ENCODE assay signal across 1 cellular context in genomic region chr16:50121721-50122445, GRCh38.
A peak's percentile ranks its signal among the peaks of the same experiment; 100 is the strongest.
TF ChIP-seq lines count a peak whose summit lies in the region.

No MANE protein-coding gene starts in this region.

TF ChIP-seq in GM12878, 131 proteins besides CTCF, POLR2A, EP300 and RAD21 (continued from another document and continues in another):
- TF ChIP-seq REST (IDR thresholded peaks at IDR 0.05; ENCODE audit: low read depth, low read length) (no peak), MXI1 (IDR thresholded peaks at IDR 0.05; ENCODE audit: low read depth, low read length) (no peak), YBX1 (IDR thresholded peaks at IDR 0.05) (no peak), ATF2 (IDR thresholded peaks at IDR 0.05; ENCODE audit: low read length) (peak; percentile 76; the same call in 1 of the 2 replicates), HDAC6 (IDR thresholded peaks at IDR 0.05; ENCODE audit: unreplicated experiment) (no peak), PML (IDR thresholded peaks at IDR 0.05; ENCODE audit: low read length) (no peak), ZNF207 (IDR thresholded peaks at IDR 0.05; ENCODE audit: borderline replicate concordance) (no peak), SREBF2 (IDR thresholded peaks at IDR 0.05; ENCODE audit: low read length) (no peak), FOXK2 (IDR thresholded peaks at IDR 0.05) (0 out of 2 replicates have a peak, but pooled peaks have one; percentile 6), IRF3 (IDR thresholded peaks at IDR 0.05) (no peak), BMI1 (IDR thresholded peaks at IDR 0.05; ENCODE audit: borderline replicate concordance) (no peak), RUNX3 (IDR thresholded peaks at IDR 0.05; ENCODE audit: low read length) (peak; percentile 95), NR2C2 (IDR thresholded peaks at IDR 0.05; ENCODE audit: borderline replicate concordance, control insufficient read depth, insufficient read length, low read depth) (no peak), EGR1 (IDR thresholded peaks at IDR 0.05; ENCODE audit: borderline replicate concordance in 1 of 2, low read depth in 2 of 2, low read length in 2 of 2) (no peak), SUZ12 (IDR thresholded peaks at IDR 0.05; ENCODE audit: unreplicated experiment) (no peak), SMAD5 (IDR thresholded peaks at IDR 0.05; ENCODE audit: low read depth) (no peak), ZSCAN29 (IDR thresholded peaks at IDR 0.05) (no peak), ATF3 (IDR thresholded peaks at IDR 0.05; ENCODE audit: borderline replicate concordance, extremely low read depth, low read depth, low read length) (no peak), HSF1 (IDR thresholded peaks at IDR 0.05; ENCODE audit: low read depth, low read length) (no peak), CREB1 (IDR thresholded peaks at IDR 0.05; ENCODE audit: low read depth) (peak; percentile 17; the same call in 1 of the 2 replicates), NR2F1 (conservative IDR thresholded peaks at IDR 0.05) (peak; percentile 69), CBFB (IDR thresholded peaks at IDR 0.05; ENCODE audit: low read depth) (peak; percentile 72; the same call in 1 of the 2 replicates), IKZF2 (IDR thresholded peaks at IDR 0.05) (peak; percentile 82 to 86), CHD4 (IDR thresholded peaks at IDR 0.05) (no peak), EED (IDR thresholded peaks at IDR 0.05; ENCODE audit: low read depth) (peak; percentile 82), DPF2 (IDR thresholded peaks at IDR 0.05) (peak; percentile 70; the same call in 1 of the 2 replicates), ZBTB40 (IDR thresholded peaks at IDR 0.05; ENCODE audit: borderline replicate concordance) (no peak), BRCA1 (IDR thresholded peaks at IDR 0.05; ENCODE audit: low read depth, low read length) (no peak), PRDM15 (CRISPR knock-in tag; IDR thresholded peaks at IDR 0.05) (no peak), EZH2 (IDR thresholded peaks at IDR 0.05; ENCODE audit: borderline replicate concordance, control insufficient read depth, low read depth, low read length) (no peak), YY1 (IDR thresholded peaks at IDR 0.05; ENCODE audit: low read depth, low read length) (no peak), PAX5 (IDR thresholded peaks at IDR 0.05; ENCODE audit: borderline replicate concordance, low read depth, low read length) (0 out of 2 replicates have a peak, but pooled peaks have one; percentile 15), STAT1 (conservative IDR thresholded peaks at IDR 0.05) (no peak), POLR2AphosphoS2 (IDR thresholded peaks at IDR 0.05; ENCODE audit: low read depth, low read length) (no peak), CREM (IDR thresholded peaks at IDR 0.05; ENCODE audit: low read depth) (peak; percentile 63; the same call in 1 of the 2 replicates), GATAD2B (conservative IDR thresholded peaks at IDR 0.05; ENCODE audit: low read depth) (no peak), PBX3 (IDR thresholded peaks at IDR 0.05; ENCODE audit: insufficient replicate concordance, low read depth, low read length) (no peak), SP1 (IDR thresholded peaks at IDR 0.05; ENCODE audit: low read depth, low read length) (peak; percentile 43), CBX3 (IDR thresholded peaks at IDR 0.05; ENCODE audit: borderline replicate concordance, low read depth) (no peak), NFYA (IDR thresholded peaks at IDR 0.05; ENCODE audit: borderline replicate concordance, low read depth, low read length) (no peak), RELA (IDR thresholded peaks at IDR 0.05; ENCODE audit: borderline replicate concordance, partially characterized antibody) (no peak), IRF5 (IDR thresholded peaks at IDR 0.05; ENCODE audit: borderline replicate concordance) (no peak), JUNB (IDR thresholded peaks at IDR 0.05) (peak; percentile 36; the same call in 1 of the 2 replicates), MTA3 (IDR thresholded peaks at IDR 0.05; ENCODE audit: borderline replicate concordance, low read length) (0 out of 2 replicates have a peak, but pooled peaks have one; percentile 34), ZNF384 (IDR thresholded peaks at IDR 0.05; ENCODE audit: borderline replicate concordance, low read depth, low read length) (no peak), MTA2 (IDR thresholded peaks at IDR 0.05; ENCODE audit: low read depth) (peak; percentile 80), TARDBP (IDR thresholded peaks at IDR 0.05; ENCODE audit: borderline replicate concordance) (no peak), KDM1A (IDR thresholded peaks at IDR 0.05; ENCODE audit: borderline replicate concordance) (no peak), SIX5 (IDR thresholded peaks at IDR 0.05; ENCODE audit: low read depth, low read length, severe bottlenecking) (no peak), JUND (IDR thresholded peaks at IDR 0.05; ENCODE audit: low read depth, low read length) (0 out of 2 replicates have a peak, but pooled peaks have one; percentile 5)
